ENCODE assay signal across 8 cellular contexts in genomic region chr3:196741401-196741761, GRCh38. TPM values are rescaled to one million over a fixed set of nuclear protein-coding genes. Genes with fewer than 3 reads are reported as not detected.
A peak's percentile ranks its signal among the peaks of the same experiment; 100 is the strongest.
DNase-seq lines count a peak whose midpoint lies in the region; ATAC-seq and TF ChIP-seq lines count a peak whose summit lies in the region.

No MANE protein-coding gene starts in this region.

- TF ChIP-seq CTCF in OCI-LY7 (conservative IDR thresholded peaks at IDR 0.05; ENCODE audit: low read length) (no peak), prostate gland (IDR thresholded peaks at IDR 0.05) (no peak)

- H3K79me2 ChIP-seq in OCI-LY7 (ENCODE audit: insufficient read depth, low read depth, low read length): peaks cover 64% of the 10 kb centered on the region

- H3K9me3 ChIP-seq in OCI-LY7 (ENCODE audit: low read length) (no peaks in the 10 kb centered on the region), prostate gland (no peaks in the 10 kb centered on the region)

- peak overlapping the region; percentile 95 for H3K4me3 ChIP-seq in OCI-LY7 (ENCODE audit: low read depth, low read length, poor library complexity, severe bottlenecking)
- peak overlapping the region; percentile 76 to 96 for H3K4me3 ChIP-seq in prostate gland

- H3K9me2 ChIP-seq in OCI-LY7 (ENCODE audit: insufficient read depth, low read length): no peaks in the 10 kb centered on the region

- peaks cover 15% of the 10 kb centered on the region for H4K20me1 ChIP-seq in OCI-LY7 (ENCODE audit: insufficient read depth, low read length)

- H3K4me1 ChIP-seq in OCI-LY7 (ENCODE audit: insufficient read depth, low read length, poor library complexity, severe bottlenecking) (peaks cover 11% of the 10 kb centered on the region), prostate gland (replicated peaks) (peaks cover 3% of the 10 kb centered on the region)

- BruUV-seq in OCI-LY7 (replicated peaks; lab: Mats Ljungman, UMichigan): no TSS peak

- TF ChIP-seq POLR2A in prostate gland (IDR thresholded peaks at IDR 0.05): no peak

- H3K27me3 ChIP-seq in prostate gland (replicated peaks; ENCODE audit: insufficient read depth): no peaks in the 10 kb centered on the region

- DNase-seq in ELF-1 (ENCODE audit: low read depth, low spot score): peak; percentile 9
- no peak for DNase-seq in OCI-LY7 (ENCODE audit: low spot score)
- no peak for DNase-seq in epithelial cell of prostate (ENCODE audit: low read depth, low spot score)
- DNase-seq in prostate gland (ENCODE audit: low spot score): no peak
- no peak for DNase-seq in NCI-H1092 treated with DMSO at 0.1 percent for 48 hours (lab: John Stamatoyannopoulos, UW)
- DNase-seq in AG08396 (ENCODE audit: low spot score): no peak
- no peak for DNase-seq in HUDEP-2 (lab: John Stamatoyannopoulos, UW; ENCODE audit: unreplicated experiment in 76 of 76)

- CTCF ChIA-PET in OCI-LY7 (lab: Charles Lee; ENCODE audit: unreplicated experiment): no interaction called here

- intact Hi-C loops in OCI-LY7 (cut with micrococcal nuclease; ENCODE audit: unreplicated experiment): loop anchor here (5.0 kb wide), 1 partner anchor 201 kb away; the partner anchor contains the start of gene NCBP2
- intact Hi-C loops in prostate gland (cut with DNase I): loop anchor here (2.0 kb wide), 1 partner anchor 29 kb away; the partner anchor contains the start of genes CEP19 and PIGX

- 11% methylated on average over 5 of the region's 5 CpGs for WGBS in prostate gland

- ATAC-seq in HG03442 (IDR thresholded peaks at IDR 0.05; ENCODE audit: unreplicated experiment): no peak

- H3K36me3 ChIP-seq in OCI-LY7 (ENCODE audit: insufficient read depth, low read length) (peaks cover 15% of the 10 kb centered on the region), prostate gland (no peaks in the 10 kb centered on the region)

- H3K27ac ChIP-seq in OCI-LY7 (ENCODE audit: low read depth, low read length, poor library complexity, severe bottlenecking): no peak overlapping the region
- H3K27ac ChIP-seq in epithelial cell of prostate: peak overlapping the region; percentile 87
- H3K27ac ChIP-seq in prostate gland: peak overlapping the region; percentile 92 to 95

- H3K4me2 ChIP-seq in OCI-LY7 (ENCODE audit: low read length): peak overlapping the region; percentile 88

- no peak overlapping the region for H2AFZ ChIP-seq in OCI-LY7 (ENCODE audit: low read length)

- POLR2A ChIA-PET in OCI-LY7 (lab: Charles Lee): interaction anchor here (1.4 to 1.9 kb wide), 3 partner anchors 16 to 201 kb away, joined by 4 to 9 read pairs (median 5); partner anchors contain the start of gene NCBP2

RNA-seq across cellular contexts. Expression of gene PAK2, which starts 1.7 kb away (rescaled TPM):
- total RNA-seq in OCI-LY7 (2014; rRNA removed; shearing (Covaris generic)): 24.5 and 37.9 TPM in 2 replicates
- total RNA-seq in OCI-LY7 (2022) (83.8 and 95.6 TPM in 2 replicates), prostate gland (10 to 100 TPM; 37.4 to 48.3 TPM)

RNA-seq across cellular contexts. Expression of gene PIGX, which starts 29.2 kb away (rescaled TPM):
- 24.1 and 24.9 TPM in 2 replicates for total RNA-seq in OCI-LY7 (2014; rRNA removed; shearing (Covaris generic))
- total RNA-seq in OCI-LY7 (2022): 31.5 and 32.4 TPM in 2 replicates
- total RNA-seq in prostate gland: 10 to 100 TPM; 32.6 to 60.4 TPM

RNA-seq across cellular contexts. Expression of gene CEP19, which starts 29.3 kb away (rescaled TPM):
- 1.9 and 3.3 TPM in 2 replicates for total RNA-seq in OCI-LY7 (2014; rRNA removed; shearing (Covaris generic))
- total RNA-seq in OCI-LY7 (2022): 5.7 and 6.3 TPM in 2 replicates
- 1 to 10 TPM; 2.2 to 6.3 TPM for total RNA-seq in prostate gland
